ENCODE assay signal across 1 cellular context in genomic region chr11:68900835-68901381, GRCh38.
TF ChIP-seq lines count a peak whose summit lies in the region.

No MANE protein-coding gene starts in this region.

TF ChIP-seq in K562, 482 proteins besides CTCF, POLR2A, EP300 and RAD21:
- TF ChIP-seq GATA2 (CRISPR knock-in tag; IDR thresholded peaks at IDR 0.05) (no peak), SMARCC2 (IDR thresholded peaks at IDR 0.05; ENCODE audit: low read depth) (no peak), MITF (IDR thresholded peaks at IDR 0.05) (no peak), DMBX1 (CRISPR knock-in tag; IDR thresholded peaks at IDR 0.05; ENCODE audit: borderline replicate concordance) (no peak), RBM15 (IDR thresholded peaks at IDR 0.05; ENCODE audit: insufficient read depth, low read length) (no peak), MAX (CRISPR knock-in tag; IDR thresholded peaks at IDR 0.05) (peak; percentile 45; the same call in 1 of the 2 replicates), ARNT (IDR thresholded peaks at IDR 0.05) (no peak), YY1 (IDR thresholded peaks at IDR 0.05; ENCODE audit: borderline replicate concordance in 1 of 3, control insufficient read depth in 1 of 3, extremely low read depth in 1 of 3, insufficient read depth in 3 of 3, insufficient read length in 1 of 3, insufficient replicate concordance in 2 of 3, low read depth in 1 of 3, low read length in 2 of 3) (peak in 1 of 3 experiments; percentile 33), MNT (conservative IDR thresholded peaks at IDR 0.05) (0 out of 4 replicates have a peak, but pooled peaks of 1 of the 2 experiments have one; percentile 33)
